ENCODE assay signal across 1 cellular context in the genomic region with DNA sequence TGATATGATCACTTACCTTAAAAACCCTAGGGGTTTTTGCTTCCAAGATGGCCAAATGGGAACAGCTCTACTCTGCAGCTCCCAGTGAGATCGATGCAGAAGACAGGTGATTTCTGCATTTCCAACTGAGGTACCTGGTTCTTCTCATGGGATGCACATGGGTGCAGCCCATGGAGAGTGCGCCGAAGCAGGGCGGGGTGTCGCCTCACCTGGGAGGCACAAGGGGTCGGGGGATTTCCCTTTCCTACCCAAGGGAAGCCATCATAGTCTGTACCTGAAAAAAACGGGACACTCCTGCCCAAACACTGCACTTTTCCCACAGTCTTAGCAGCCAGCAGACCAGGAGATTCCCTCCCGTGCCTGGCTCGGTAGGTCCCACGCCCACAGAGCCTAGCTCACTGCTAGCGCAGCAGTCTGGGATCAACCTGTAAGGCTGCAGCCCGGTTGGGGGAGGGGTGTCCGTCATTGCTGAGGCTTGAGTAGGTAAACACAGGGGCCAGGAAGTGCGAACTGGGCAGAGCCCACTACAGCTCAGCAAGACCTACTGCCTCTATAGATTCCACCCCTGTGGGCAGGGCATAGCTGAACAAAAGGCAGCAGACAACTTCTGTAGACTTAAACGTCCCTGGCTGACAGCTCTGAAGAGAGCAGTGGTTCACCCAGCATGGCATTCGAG.
TF ChIP-seq lines count a peak whose summit lies in the region.

No MANE protein-coding gene starts in this region.

TF ChIP-seq in HepG2, 621 proteins besides CTCF, POLR2A, EP300 and RAD21 (continued from another document and continues in another):
- TF ChIP-seq, protein P1, sequence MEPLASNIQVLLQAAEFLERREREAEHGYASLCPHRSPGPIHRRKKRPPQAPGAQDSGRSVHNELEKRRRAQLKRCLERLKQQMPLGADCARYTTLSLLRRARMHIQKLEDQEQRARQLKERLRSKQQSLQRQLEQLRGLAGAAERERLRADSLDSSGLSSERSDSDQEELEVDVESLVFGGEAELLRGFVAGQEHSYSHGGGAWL (CRISPR knock-in tag; IDR thresholded peaks at IDR 0.05) = peak; percentile 53
- no peak for TF ChIP-seq POLR2AphosphoS5 (IDR thresholded peaks at IDR 0.05; ENCODE audit: low read depth, low read length)
- TF ChIP-seq, protein P2, sequence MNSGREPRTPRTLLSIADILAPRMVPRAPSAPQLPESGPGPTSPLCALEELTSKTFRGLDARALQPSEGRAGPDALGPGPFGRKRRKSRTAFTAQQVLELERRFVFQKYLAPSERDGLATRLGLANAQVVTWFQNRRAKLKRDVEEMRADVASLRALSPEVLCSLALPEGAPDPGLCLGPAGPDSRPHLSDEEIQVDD (CRISPR knock-in tag; IDR thresholded peaks at IDR 0.05; ENCODE audit: borderline replicate concordance) = no peak
- TF ChIP-seq, protein P3, sequence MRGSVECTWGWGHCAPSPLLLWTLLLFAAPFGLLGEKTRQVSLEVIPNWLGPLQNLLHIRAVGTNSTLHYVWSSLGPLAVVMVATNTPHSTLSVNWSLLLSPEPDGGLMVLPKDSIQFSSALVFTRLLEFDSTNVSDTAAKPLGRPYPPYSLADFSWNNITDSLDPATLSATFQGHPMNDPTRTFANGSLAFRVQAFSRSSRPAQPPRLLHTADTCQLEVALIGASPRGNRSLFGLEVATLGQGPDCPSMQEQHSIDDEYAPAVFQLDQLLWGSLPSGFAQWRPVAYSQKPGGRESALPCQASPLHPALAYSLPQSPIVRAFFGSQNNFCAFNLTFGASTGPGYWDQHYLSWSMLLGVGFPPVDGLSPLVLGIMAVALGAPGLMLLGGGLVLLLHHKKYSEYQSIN (CRISPR knock-in tag; IDR thresholded peaks at IDR 0.05; ENCODE audit: borderline replicate concordance) = no peak
- peak; percentile 20; the same call in 1 of the 2 replicates for TF ChIP-seq ZSCAN31 (CRISPR knock-in tag; IDR thresholded peaks at IDR 0.05; ENCODE audit: low read depth)
- TF ChIP-seq, protein P4, sequence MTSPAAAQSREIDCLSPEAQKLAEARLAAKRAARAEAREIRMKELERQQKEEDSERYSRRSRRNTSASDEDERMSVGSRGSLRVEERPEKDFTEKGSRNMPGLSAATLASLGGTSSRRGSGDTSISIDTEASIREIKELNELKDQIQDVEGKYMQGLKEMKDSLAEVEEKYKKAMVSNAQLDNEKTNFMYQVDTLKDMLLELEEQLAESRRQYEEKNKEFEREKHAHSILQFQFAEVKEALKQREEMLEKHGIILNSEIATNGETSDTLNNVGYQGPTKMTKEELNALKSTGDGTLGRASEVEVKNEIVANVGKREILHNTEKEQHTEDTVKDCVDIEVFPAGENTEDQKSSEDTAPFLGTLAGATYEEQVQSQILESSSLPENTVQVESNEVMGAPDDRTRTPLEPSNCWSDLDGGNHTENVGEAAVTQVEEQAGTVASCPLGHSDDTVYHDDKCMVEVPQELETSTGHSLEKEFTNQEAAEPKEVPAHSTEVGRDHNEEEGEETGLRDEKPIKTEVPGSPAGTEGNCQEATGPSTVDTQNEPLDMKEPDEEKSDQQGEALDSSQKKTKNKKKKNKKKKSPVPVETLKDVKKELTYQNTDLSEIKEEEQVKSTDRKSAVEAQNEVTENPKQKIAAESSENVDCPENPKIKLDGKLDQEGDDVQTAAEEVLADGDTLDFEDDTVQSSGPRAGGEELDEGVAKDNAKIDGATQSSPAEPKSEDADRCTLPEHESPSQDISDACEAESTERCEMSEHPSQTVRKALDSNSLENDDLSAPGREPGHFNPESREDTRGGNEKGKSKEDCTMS (CRISPR knock-in tag; conservative IDR thresholded peaks at IDR 0.05) = no peak
- TF ChIP-seq, protein P5, sequence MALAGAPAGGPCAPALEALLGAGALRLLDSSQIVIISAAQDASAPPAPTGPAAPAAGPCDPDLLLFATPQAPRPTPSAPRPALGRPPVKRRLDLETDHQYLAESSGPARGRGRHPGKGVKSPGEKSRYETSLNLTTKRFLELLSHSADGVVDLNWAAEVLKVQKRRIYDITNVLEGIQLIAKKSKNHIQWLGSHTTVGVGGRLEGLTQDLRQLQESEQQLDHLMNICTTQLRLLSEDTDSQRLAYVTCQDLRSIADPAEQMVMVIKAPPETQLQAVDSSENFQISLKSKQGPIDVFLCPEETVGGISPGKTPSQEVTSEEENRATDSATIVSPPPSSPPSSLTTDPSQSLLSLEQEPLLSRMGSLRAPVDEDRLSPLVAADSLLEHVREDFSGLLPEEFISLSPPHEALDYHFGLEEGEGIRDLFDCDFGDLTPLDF (CRISPR knock-in tag; IDR thresholded peaks at IDR 0.05) = no peak
- TF ChIP-seq TCF12 (IDR thresholded peaks at IDR 0.05) = no peak
- no peak for TF ChIP-seq TCF12 (CRISPR knock-in tag; IDR thresholded peaks at IDR 0.05)
- no peak for TF ChIP-seq EED (CRISPR knock-in tag; IDR thresholded peaks at IDR 0.05)
- TF ChIP-seq ZNF577 (CRISPR knock-in tag; IDR thresholded peaks at IDR 0.05; ENCODE audit: borderline replicate concordance, low read depth) = no peak
- TF ChIP-seq FOSL2 (CRISPR knock-in tag; IDR thresholded peaks at IDR 0.05) = peak; percentile 62
- no peak for TF ChIP-seq SMARCE1 (IDR thresholded peaks at IDR 0.05; ENCODE audit: borderline replicate concordance)
- TF ChIP-seq, protein P6, sequence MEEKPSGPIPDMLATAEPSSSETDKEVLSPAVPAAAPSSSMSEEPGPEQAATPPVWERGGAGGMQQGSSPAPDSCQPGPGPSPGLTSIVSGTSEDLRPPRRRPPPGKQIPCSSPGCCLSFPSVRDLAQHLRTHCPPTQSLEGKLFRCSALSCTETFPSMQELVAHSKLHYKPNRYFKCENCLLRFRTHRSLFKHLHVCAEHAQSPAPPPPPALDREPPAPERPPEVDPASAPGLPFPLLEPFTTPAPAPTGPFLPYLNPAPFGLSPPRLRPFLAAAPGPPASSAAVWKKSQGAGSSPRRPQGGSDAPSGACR (CRISPR knock-in tag; IDR thresholded peaks at IDR 0.05) = no peak
- no peak for TF ChIP-seq ZBTB3 (CRISPR knock-in tag; IDR thresholded peaks at IDR 0.05; ENCODE audit: borderline replicate concordance, low read depth)
- no peak for TF ChIP-seq XBP1 (CRISPR knock-in tag; IDR thresholded peaks at IDR 0.05)
- no peak for TF ChIP-seq ZNF354B (CRISPR knock-in tag; IDR thresholded peaks at IDR 0.05)
- no peak for TF ChIP-seq NR2F1 (CRISPR knock-in tag; IDR thresholded peaks at IDR 0.05)
- TF ChIP-seq U2AF1 (optimal IDR thresholded peaks at IDR 0.05; ENCODE audit: low read depth, low read length) = no peak
- TF ChIP-seq, protein P7, sequence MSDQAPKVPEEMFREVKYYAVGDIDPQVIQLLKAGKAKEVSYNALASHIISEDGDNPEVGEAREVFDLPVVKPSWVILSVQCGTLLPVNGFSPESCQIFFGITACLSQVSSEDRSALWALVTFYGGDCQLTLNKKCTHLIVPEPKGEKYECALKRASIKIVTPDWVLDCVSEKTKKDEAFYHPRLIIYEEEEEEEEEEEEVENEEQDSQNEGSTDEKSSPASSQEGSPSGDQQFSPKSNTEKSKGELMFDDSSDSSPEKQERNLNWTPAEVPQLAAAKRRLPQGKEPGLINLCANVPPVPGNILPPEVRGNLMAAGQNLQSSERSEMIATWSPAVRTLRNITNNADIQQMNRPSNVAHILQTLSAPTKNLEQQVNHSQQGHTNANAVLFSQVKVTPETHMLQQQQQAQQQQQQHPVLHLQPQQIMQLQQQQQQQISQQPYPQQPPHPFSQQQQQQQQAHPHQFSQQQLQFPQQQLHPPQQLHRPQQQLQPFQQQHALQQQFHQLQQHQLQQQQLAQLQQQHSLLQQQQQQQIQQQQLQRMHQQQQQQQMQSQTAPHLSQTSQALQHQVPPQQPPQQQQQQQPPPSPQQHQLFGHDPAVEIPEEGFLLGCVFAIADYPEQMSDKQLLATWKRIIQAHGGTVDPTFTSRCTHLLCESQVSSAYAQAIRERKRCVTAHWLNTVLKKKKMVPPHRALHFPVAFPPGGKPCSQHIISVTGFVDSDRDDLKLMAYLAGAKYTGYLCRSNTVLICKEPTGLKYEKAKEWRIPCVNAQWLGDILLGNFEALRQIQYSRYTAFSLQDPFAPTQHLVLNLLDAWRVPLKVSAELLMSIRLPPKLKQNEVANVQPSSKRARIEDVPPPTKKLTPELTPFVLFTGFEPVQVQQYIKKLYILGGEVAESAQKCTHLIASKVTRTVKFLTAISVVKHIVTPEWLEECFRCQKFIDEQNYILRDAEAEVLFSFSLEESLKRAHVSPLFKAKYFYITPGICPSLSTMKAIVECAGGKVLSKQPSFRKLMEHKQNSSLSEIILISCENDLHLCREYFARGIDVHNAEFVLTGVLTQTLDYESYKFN (CRISPR knock-in tag; conservative IDR thresholded peaks at IDR 0.05) = peak; percentile 57
- TF ChIP-seq SP140L (CRISPR knock-in tag; IDR thresholded peaks at IDR 0.05; ENCODE audit: borderline replicate concordance) = no peak
- TF ChIP-seq ZNF432 (CRISPR knock-in tag; IDR thresholded peaks at IDR 0.05; ENCODE audit: borderline replicate concordance) = no peak
- no peak for TF ChIP-seq ZNF556 (CRISPR knock-in tag; IDR thresholded peaks at IDR 0.05; ENCODE audit: borderline replicate concordance)
- TF ChIP-seq, protein P8, sequence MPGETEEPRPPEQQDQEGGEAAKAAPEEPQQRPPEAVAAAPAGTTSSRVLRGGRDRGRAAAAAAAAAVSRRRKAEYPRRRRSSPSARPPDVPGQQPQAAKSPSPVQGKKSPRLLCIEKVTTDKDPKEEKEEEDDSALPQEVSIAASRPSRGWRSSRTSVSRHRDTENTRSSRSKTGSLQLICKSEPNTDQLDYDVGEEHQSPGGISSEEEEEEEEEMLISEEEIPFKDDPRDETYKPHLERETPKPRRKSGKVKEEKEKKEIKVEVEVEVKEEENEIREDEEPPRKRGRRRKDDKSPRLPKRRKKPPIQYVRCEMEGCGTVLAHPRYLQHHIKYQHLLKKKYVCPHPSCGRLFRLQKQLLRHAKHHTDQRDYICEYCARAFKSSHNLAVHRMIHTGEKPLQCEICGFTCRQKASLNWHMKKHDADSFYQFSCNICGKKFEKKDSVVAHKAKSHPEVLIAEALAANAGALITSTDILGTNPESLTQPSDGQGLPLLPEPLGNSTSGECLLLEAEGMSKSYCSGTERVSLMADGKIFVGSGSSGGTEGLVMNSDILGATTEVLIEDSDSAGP (CRISPR knock-in tag; IDR thresholded peaks at IDR 0.05; ENCODE audit: borderline replicate concordance) = peak; percentile 77
- TF ChIP-seq ZNF180 (CRISPR knock-in tag; IDR thresholded peaks at IDR 0.05; ENCODE audit: borderline replicate concordance, low read depth) = no peak
- no peak for TF ChIP-seq MLLT10 (CRISPR knock-in tag; IDR thresholded peaks at IDR 0.05)
- TF ChIP-seq PHB2 (IDR thresholded peaks at IDR 0.05; ENCODE audit: partially characterized antibody) = no peak
- no peak for TF ChIP-seq ZNF282 (IDR thresholded peaks at IDR 0.05; ENCODE audit: partially characterized antibody)
- no peak for TF ChIP-seq CAMTA2 (CRISPR knock-in tag; IDR thresholded peaks at IDR 0.05; ENCODE audit: borderline replicate concordance)
- no peak for TF ChIP-seq CHD4 (IDR thresholded peaks at IDR 0.05; ENCODE audit: borderline replicate concordance, low read length)
- peak; percentile 70; the same call in 1 of the 2 replicates for TF ChIP-seq NFKB2 (CRISPR knock-in tag; IDR thresholded peaks at IDR 0.05; ENCODE audit: borderline replicate concordance)
- no peak for TF ChIP-seq ZFAT (CRISPR knock-in tag; conservative IDR thresholded peaks at IDR 0.05)
- TF ChIP-seq, protein P9, sequence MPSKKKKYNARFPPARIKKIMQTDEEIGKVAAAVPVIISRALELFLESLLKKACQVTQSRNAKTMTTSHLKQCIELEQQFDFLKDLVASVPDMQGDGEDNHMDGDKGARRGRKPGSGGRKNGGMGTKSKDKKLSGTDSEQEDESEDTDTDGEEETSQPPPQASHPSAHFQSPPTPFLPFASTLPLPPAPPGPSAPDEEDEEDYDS (CRISPR knock-in tag; IDR thresholded peaks at IDR 0.05) = peak; percentile 67; the same call in 1 of the 2 replicates
- TF ChIP-seq, protein P10, sequence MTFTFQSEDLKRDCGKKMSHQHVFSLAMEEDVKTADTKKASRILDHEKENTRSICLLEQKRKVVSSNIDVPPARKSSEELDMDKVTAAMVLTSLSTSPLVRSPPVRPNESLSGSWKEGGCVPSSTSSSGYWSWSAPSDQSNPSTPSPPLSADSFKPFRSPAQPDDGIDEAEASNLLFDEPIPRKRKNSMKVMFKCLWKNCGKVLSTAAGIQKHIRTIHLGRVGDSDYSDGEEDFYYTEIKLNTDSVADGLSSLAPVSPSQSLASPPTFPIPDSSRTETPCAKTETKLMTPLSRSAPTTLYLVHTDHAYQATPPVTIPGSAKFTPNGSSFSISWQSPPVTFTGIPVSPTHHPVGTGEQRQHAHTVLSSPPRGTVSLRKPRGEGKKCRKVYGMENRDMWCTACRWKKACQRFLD (CRISPR knock-in tag; IDR thresholded peaks at IDR 0.05; ENCODE audit: borderline replicate concordance) = no peak
- peak; percentile 24; the same call in 1 of the 2 replicates for TF ChIP-seq BORCS8-MEF2B (CRISPR knock-in tag; IDR thresholded peaks at IDR 0.05)
- no peak for TF ChIP-seq ZNF563 (CRISPR knock-in tag; IDR thresholded peaks at IDR 0.05)
- TF ChIP-seq RFX3 (CRISPR knock-in tag; IDR thresholded peaks at IDR 0.05) = no peak
- no peak for TF ChIP-seq ZNF7 (CRISPR knock-in tag; IDR thresholded peaks at IDR 0.05)
- no peak for TF ChIP-seq RBAK (CRISPR knock-in tag; IDR thresholded peaks at IDR 0.05)
- no peak for TF ChIP-seq ZNF333 (CRISPR knock-in tag; IDR thresholded peaks at IDR 0.05; ENCODE audit: borderline replicate concordance)
- no peak for TF ChIP-seq HNF4G (IDR thresholded peaks at IDR 0.05; ENCODE audit: borderline replicate concordance, low read depth, low read length)
- TF ChIP-seq HNF4G (CRISPR knock-in tag; IDR thresholded peaks at IDR 0.05; ENCODE audit: borderline replicate concordance, low read depth) = no peak
- TF ChIP-seq DNMT3B (CRISPR knock-in tag; conservative IDR thresholded peaks at IDR 0.05) = no peak
- no peak for TF ChIP-seq HIVEP1 (CRISPR knock-in tag; IDR thresholded peaks at IDR 0.05)
- TF ChIP-seq, protein P11, sequence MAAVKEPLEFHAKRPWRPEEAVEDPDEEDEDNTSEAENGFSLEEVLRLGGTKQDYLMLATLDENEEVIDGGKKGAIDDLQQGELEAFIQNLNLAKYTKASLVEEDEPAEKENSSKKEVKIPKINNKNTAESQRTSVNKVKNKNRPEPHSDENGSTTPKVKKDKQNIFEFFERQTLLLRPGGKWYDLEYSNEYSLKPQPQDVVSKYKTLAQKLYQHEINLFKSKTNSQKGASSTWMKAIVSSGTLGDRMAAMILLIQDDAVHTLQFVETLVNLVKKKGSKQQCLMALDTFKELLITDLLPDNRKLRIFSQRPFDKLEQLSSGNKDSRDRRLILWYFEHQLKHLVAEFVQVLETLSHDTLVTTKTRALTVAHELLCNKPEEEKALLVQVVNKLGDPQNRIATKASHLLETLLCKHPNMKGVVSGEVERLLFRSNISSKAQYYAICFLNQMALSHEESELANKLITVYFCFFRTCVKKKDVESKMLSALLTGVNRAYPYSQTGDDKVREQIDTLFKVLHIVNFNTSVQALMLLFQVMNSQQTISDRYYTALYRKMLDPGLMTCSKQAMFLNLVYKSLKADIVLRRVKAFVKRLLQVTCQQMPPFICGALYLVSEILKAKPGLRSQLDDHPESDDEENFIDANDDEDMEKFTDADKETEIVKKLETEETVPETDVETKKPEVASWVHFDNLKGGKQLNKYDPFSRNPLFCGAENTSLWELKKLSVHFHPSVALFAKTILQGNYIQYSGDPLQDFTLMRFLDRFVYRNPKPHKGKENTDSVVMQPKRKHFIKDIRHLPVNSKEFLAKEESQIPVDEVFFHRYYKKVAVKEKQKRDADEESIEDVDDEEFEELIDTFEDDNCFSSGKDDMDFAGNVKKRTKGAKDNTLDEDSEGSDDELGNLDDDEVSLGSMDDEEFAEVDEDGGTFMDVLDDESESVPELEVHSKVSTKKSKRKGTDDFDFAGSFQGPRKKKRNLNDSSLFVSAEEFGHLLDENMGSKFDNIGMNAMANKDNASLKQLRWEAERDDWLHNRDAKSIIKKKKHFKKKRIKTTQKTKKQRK (IDR thresholded peaks at IDR 0.05; ENCODE audit: low read length) = no peak
- 0 out of 2 replicates have a peak, but pooled peaks have one; percentile 60 for TF ChIP-seq ZNF766 (CRISPR knock-in tag; IDR thresholded peaks at IDR 0.05; ENCODE audit: borderline replicate concordance)
- no peak for TF ChIP-seq ZNF30 (CRISPR knock-in tag; IDR thresholded peaks at IDR 0.05)
